1 cellular context compared by ENCODE assay signal in genomic region chr9:94882953-94883641, GRCh38.
TF ChIP-seq lines count a peak whose summit lies in the region.

No MANE protein-coding gene starts in this region.

TF ChIP-seq in IMR-90, 13 proteins besides CTCF, POLR2A, EP300 and RAD21:
- TF ChIP-seq, protein P1, sequence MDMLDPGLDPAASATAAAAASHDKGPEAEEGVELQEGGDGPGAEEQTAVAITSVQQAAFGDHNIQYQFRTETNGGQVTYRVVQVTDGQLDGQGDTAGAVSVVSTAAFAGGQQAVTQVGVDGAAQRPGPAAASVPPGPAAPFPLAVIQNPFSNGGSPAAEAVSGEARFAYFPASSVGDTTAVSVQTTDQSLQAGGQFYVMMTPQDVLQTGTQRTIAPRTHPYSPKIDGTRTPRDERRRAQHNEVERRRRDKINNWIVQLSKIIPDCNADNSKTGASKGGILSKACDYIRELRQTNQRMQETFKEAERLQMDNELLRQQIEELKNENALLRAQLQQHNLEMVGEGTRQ (IDR thresholded peaks at IDR 0.05; ENCODE audit: low read depth, low read length), result no peak
- TF ChIP-seq CHD1 (IDR thresholded peaks at IDR 0.05; ENCODE audit: low read depth, low read length), result no peak
- TF ChIP-seq BHLHE40 (IDR thresholded peaks at IDR 0.05; ENCODE audit: low read depth, low read length), result no peak
- no peak for TF ChIP-seq ELK1 (IDR thresholded peaks at IDR 0.05; ENCODE audit: borderline replicate concordance, low read depth, low read length)
- no peak for TF ChIP-seq FOS (IDR thresholded peaks at IDR 0.05; ENCODE audit: low read depth, low read length)
- no peak for TF ChIP-seq CEBPB (IDR thresholded peaks at IDR 0.05; ENCODE audit: low read depth, low read length)
- TF ChIP-seq SMC3 (IDR thresholded peaks at IDR 0.05; ENCODE audit: low read depth, low read length), result no peak
- no peak for TF ChIP-seq MXI1 (IDR thresholded peaks at IDR 0.05; ENCODE audit: borderline replicate concordance, low read depth, low read length)
- TF ChIP-seq MAFK (IDR thresholded peaks at IDR 0.05; ENCODE audit: low read depth, low read length), result no peak
- no peak for TF ChIP-seq NFE2L2 (IDR thresholded peaks at IDR 0.05; ENCODE audit: low read depth, low read length)
- no peak for TF ChIP-seq MAZ (IDR thresholded peaks at IDR 0.05; ENCODE audit: borderline replicate concordance, low read depth, low read length)
- no peak for TF ChIP-seq RFX5 (IDR thresholded peaks at IDR 0.05; ENCODE audit: low read depth, low read length)
- TF ChIP-seq RCOR1 (IDR thresholded peaks at IDR 0.05; ENCODE audit: insufficient replicate concordance, low read length), result no peak
